17 cellular contexts compared by ENCODE assay signal in the genomic region with DNA sequence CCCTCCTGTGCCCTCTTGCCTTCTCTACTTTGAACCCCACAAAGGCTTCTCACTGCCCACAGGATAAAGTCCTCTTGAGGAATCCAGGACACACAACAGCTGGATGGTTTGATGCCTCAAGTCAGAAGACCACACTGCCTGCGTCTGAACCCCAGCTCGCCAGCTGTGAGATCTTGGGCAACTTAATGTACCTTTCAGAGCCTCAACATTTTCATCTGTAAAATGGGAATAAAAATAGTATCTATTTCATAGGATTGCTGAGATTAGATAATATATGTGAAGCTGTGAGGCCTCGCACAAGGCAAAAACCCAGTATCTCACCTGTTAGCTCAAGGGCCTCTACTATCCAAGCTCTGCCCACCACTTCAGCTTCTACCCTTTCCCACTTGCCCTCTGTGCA. TPM values are rescaled to one million over a fixed set of nuclear protein-coding genes. Genes with fewer than 3 reads are reported as not detected.
A peak's percentile ranks its signal among the peaks of the same experiment; 100 is the strongest.
DNase-seq lines count a peak whose midpoint lies in the region; ATAC-seq and TF ChIP-seq lines count a peak whose summit lies in the region.
"Had no signal": no experiment of that assay in that cellular context is flagged by ENCODE, and none has a peak within 500 bp of the region (broad histone marks: within the 10 kb centered on the region; RNA-seq: fewer than 3 reads in every experiment).

No MANE protein-coding gene starts in this region.

- H3F3A ChIP-seq in neural progenitor cell (ENCODE audit: low read depth) = peaks cover 12% of the 10 kb centered on the region

- ATAC-seq in central memory CD8-positive, alpha-beta T cell (replicated peaks; ENCODE audit: extremely low read depth, poor library complexity, severe bottlenecking) = no peak
- ATAC-seq in GM21717 (IDR thresholded peaks at IDR 0.05; ENCODE audit: unreplicated experiment) (no peak), GM19035 (IDR thresholded peaks at IDR 0.05; ENCODE audit: unreplicated experiment) (no peak)

- H3K4me3 ChIP-seq in CD8-positive, alpha-beta memory T cell (ENCODE audit: low read length) = no peak overlapping the region
- H3K4me3 ChIP-seq in neural progenitor cell = no peak overlapping the region

- peaks cover 0 to 3% of the 10 kb centered on the region in 2 donors for H3K27me3 Mint-ChIP-seq in CD8-positive, alpha-beta memory T cell
- H3K27me3 Mint-ChIP-seq in IgD-negative memory B cell (peaks cover 2% of the 10 kb centered on the region), neural progenitor cell (ENCODE audit: insufficient read depth, low read depth) (peaks cover 3% of the 10 kb centered on the region)
- H3K27me3 Mint-ChIP-seq in central memory CD8-positive, alpha-beta T cell = no peaks in the 10 kb centered on the region
- H3K27me3 Mint-ChIP-seq: B cell; CD4-positive, CD25-positive, alpha-beta regulatory T cell had no signal

- no peak overlapping the region for H3K9ac ChIP-seq in neural progenitor cell

- H3K36me3 ChIP-seq in CD8-positive, alpha-beta memory T cell (ENCODE audit: insufficient read depth, low read length) = peaks cover 23% of the 10 kb centered on the region
- H3K36me3 ChIP-seq in neural progenitor cell = no peaks in the 10 kb centered on the region

- H3K27me3 ChIP-seq in CD8-positive, alpha-beta memory T cell (ENCODE audit: insufficient read depth, low read length, poor library complexity, severe bottlenecking) = no peaks in the 10 kb centered on the region
- H3K27me3 ChIP-seq in neural progenitor cell = no peaks in the 10 kb centered on the region

- no peak overlapping the region for H3K4me2 ChIP-seq in neural progenitor cell

- peak overlapping the region in 6 of 8 donors; percentile 16 to 98 (median 66) for H3K27ac Mint-ChIP-seq in CD8-positive, alpha-beta memory T cell
- H3K27ac Mint-ChIP-seq in IgD-negative memory B cell (peak overlapping the region in 1 of 3 donors; percentile 79), neural progenitor cell (no peak overlapping the region)
- peak overlapping the region; percentile 63 for H3K27ac Mint-ChIP-seq in central memory CD8-positive, alpha-beta T cell (ENCODE audit: low read depth)

- CTCF ChIA-PET in CD8-positive, alpha-beta memory T cell (lab: Charles Lee) = interaction anchor here (2.0 kb wide), 1 partner anchor 44 kb away, joined by 5 read pairs; no protein-coding TSS in a partner anchor

- H4K20me1 ChIP-seq in neural progenitor cell (ENCODE audit: low read depth) = peaks cover 9% of the 10 kb centered on the region

- H2AFZ ChIP-seq in neural progenitor cell (replicated peaks) = no peak overlapping the region

- H3K4me3 Mint-ChIP-seq in CD8-positive, alpha-beta memory T cell = peak overlapping the region in 2 of 7 donors; percentile 62
- H3K4me3 Mint-ChIP-seq in IgD-negative memory B cell (peak overlapping the region in 3 of 4 donors; percentile 12 to 81 (median 20)), neural progenitor cell (peak overlapping the region; percentile 61)
- H3K4me3 Mint-ChIP-seq in central memory CD8-positive, alpha-beta T cell = no peak overlapping the region

- peaks cover 28 to 40% (median 32%) of the 10 kb centered on the region in 3 donors for H3K4me1 Mint-ChIP-seq in CD8-positive, alpha-beta memory T cell
- peaks cover 16 to 22% (median 18%) of the 10 kb centered on the region in 3 donors for H3K4me1 Mint-ChIP-seq in IgD-negative memory B cell
- peaks cover 21% of the 10 kb centered on the region for H3K4me1 Mint-ChIP-seq in central memory CD8-positive, alpha-beta T cell
- peaks cover 11% of the 10 kb centered on the region for H3K4me1 Mint-ChIP-seq in neural progenitor cell

- peaks cover 18% of the 10 kb centered on the region for H3K4me1 ChIP-seq in CD8-positive, alpha-beta memory T cell (ENCODE audit: insufficient read depth, low read length)
- H3K4me1 ChIP-seq in neural progenitor cell = peaks cover 15% of the 10 kb centered on the region

- POLR2A ChIA-PET in CD8-positive, alpha-beta memory T cell (lab: Charles Lee) = no interaction called here

- H3K27ac ChIP-seq in CD8-positive, alpha-beta memory T cell (ENCODE audit: low read depth, low read length) = no peak overlapping the region
- no peak overlapping the region for H3K27ac ChIP-seq in neural progenitor cell

- H3K9me3 ChIP-seq in CD8-positive, alpha-beta memory T cell (ENCODE audit: low read length) = no peaks in the 10 kb centered on the region
- no peaks in the 10 kb centered on the region for H3K9me3 ChIP-seq in neural progenitor cell (ENCODE audit: low read depth)

- DNase-seq in CD8-positive, alpha-beta memory T cell = no peak
- no peak for DNase-seq in central memory CD8-positive, alpha-beta T cell (ENCODE audit: low spot score in 2 of 2)
- DNase-seq in neural progenitor cell (ENCODE audit: low spot score) = no peak
- no peak for DNase-seq in activated CD4-positive, alpha-beta T cell treated with anti-CD3 and anti-CD28 coated beads for 48 hours
- no peak for DNase-seq in NCI-H1436 treated with DMSO at 0.1 percent for 48 hours (lab: John Stamatoyannopoulos, UW)
- DNase-seq: CD4-positive, CD25-positive, alpha-beta regulatory T cell; GDM1; HCEC 1CT; KG1; NCI-H146; NCI-H2081; NCI-H748 treated with DMSO at 0.1 percent for 48 hours; RPMI8226 had no signal

- TF ChIP-seq CTCF in neural progenitor cell (IDR thresholded peaks at IDR 0.05) = no peak

- no peaks in the 10 kb centered on the region for H3K9me3 Mint-ChIP-seq in CD8-positive, alpha-beta memory T cell
- no peaks in the 10 kb centered on the region for H3K9me3 Mint-ChIP-seq in IgD-negative memory B cell
- H3K9me3 Mint-ChIP-seq in central memory CD8-positive, alpha-beta T cell = no peaks in the 10 kb centered on the region
- H3K9me3 Mint-ChIP-seq in neural progenitor cell = no peaks in the 10 kb centered on the region
- H3K9me3 Mint-ChIP-seq: CD4-positive, CD25-positive, alpha-beta regulatory T cell had no signal

- H3K36me3 Mint-ChIP-seq in CD8-positive, alpha-beta memory T cell = peaks cover 0 to 53% (median 8%) of the 10 kb centered on the region in 3 donors
- H3K36me3 Mint-ChIP-seq in IgD-negative memory B cell = peaks cover 11% of the 10 kb centered on the region
- H3K36me3 Mint-ChIP-seq in central memory CD8-positive, alpha-beta T cell (ENCODE audit: insufficient read depth) = peaks cover 32% of the 10 kb centered on the region
- peaks cover 7% of the 10 kb centered on the region for H3K36me3 Mint-ChIP-seq in neural progenitor cell

- peaks cover 30% of the 10 kb centered on the region for H3K79me2 ChIP-seq in neural progenitor cell (ENCODE audit: low read depth)

RNA-seq across cellular contexts. Expression of gene CINP, which starts 2.3 kb away (rescaled TPM):
- total RNA-seq in CD8-positive, alpha-beta memory T cell = 10 to 100 TPM; 65.4 to 66.0 TPM
- 40.5 TPM for polyA plus RNA-seq in CD8-positive, alpha-beta memory T cell
- 39.5 TPM for polyA plus RNA-seq in IgD-negative memory B cell
- total RNA-seq in neural progenitor cell (ENCODE audit: low replicate concordance) = 30.4 and 53.5 TPM in 2 replicates

RNA-seq across cellular contexts. Expression of gene TECPR2, which starts 2.4 kb away (rescaled TPM):
- total RNA-seq in CD8-positive, alpha-beta memory T cell = 10 to 100 TPM in 1 of 2 experiments, 1 to 10 TPM in 1; 8.4 to 11.6 TPM
- polyA plus RNA-seq in CD8-positive, alpha-beta memory T cell = 4.5 TPM
- 3.2 TPM for polyA plus RNA-seq in IgD-negative memory B cell
- 8.4 and 13.1 TPM in 2 replicates for total RNA-seq in neural progenitor cell (ENCODE audit: low replicate concordance)

RNA-seq across cellular contexts. Expression of gene ZNF839, which starts 40.8 kb away (rescaled TPM):
- 10 to 100 TPM; 12.9 to 14.0 TPM for total RNA-seq in CD8-positive, alpha-beta memory T cell
- polyA plus RNA-seq in CD8-positive, alpha-beta memory T cell = 7.2 TPM
- polyA plus RNA-seq in IgD-negative memory B cell = 5.3 TPM
- total RNA-seq in neural progenitor cell (ENCODE audit: low replicate concordance) = 13.7 and 22.6 TPM in 2 replicates

RNA-seq across cellular contexts. Expression of gene MOK, which starts 55.4 kb away (rescaled TPM):
- total RNA-seq in CD8-positive, alpha-beta memory T cell = 1 to 10 TPM; 5.8 to 7.3 TPM
- 2.8 TPM for polyA plus RNA-seq in CD8-positive, alpha-beta memory T cell
- polyA plus RNA-seq in IgD-negative memory B cell = 0.43 TPM
- 9.3 and 9.9 TPM in 2 replicates for total RNA-seq in neural progenitor cell (ENCODE audit: low replicate concordance)
